Comparison of ENCODE assay signal across 14 cellular contexts in genomic region chr20:51797357-51798025, GRCh38. TPM values are rescaled to one million over a fixed set of nuclear protein-coding genes. Genes with fewer than 3 reads are reported as not detected.
DNase-seq lines count a peak whose midpoint lies in the region; ATAC-seq and TF ChIP-seq lines count a peak whose summit lies in the region.
"Had no signal": no experiment of that assay in that cellular context is flagged by ENCODE, and none has a peak within 500 bp of the region (broad histone marks: within the 10 kb centered on the region; RNA-seq: fewer than 3 reads in every experiment).

No MANE protein-coding gene starts in this region.

- intact Hi-C loops in left lung (cut with DNase I), result no loop called here

- no peaks in the 10 kb centered on the region for H3K9me3 ChIP-seq in HUES6 (ENCODE audit: control insufficient read depth, insufficient read depth, low read depth, low read length)
- H3K9me3 ChIP-seq in left lung, result no peaks in the 10 kb centered on the region
- H3K9me3 ChIP-seq: BLaER1, SJCRH30 had no signal

- peak; percentile 95 for DNase-seq in DMS114 treated with DMSO at 0.1 percent for 48 hours (lab: John Stamatoyannopoulos, UW; ENCODE audit: unreplicated experiment)
- DNase-seq in astrocyte of the hippocampus (ENCODE audit: low read depth, low spot score), result peak; percentile 18
- DNase-seq in left lung, result no peak
- no peak for DNase-seq in epidermal melanocyte (ENCODE audit: insufficient read length, low spot score)
- DNase-seq in GDM1 (lab: John Stamatoyannopoulos, UW), result no peak
- DNase-seq in NCI-H128 (lab: John Stamatoyannopoulos, UW; ENCODE audit: unreplicated experiment), result no peak
- no peak for DNase-seq in C1 segment of cervical spinal cord (lab: John Stamatoyannopoulos, UW)
- DNase-seq: NCI-H1092; SJCRH30; stimulated activated CD4-positive, alpha-beta T cell treated with anti-CD3 and anti-CD28 coated beads, Interleukin-4, amount 100 ng/mL, for 1 hour had no signal

- peaks cover 42% of the 10 kb centered on the region for H3K36me3 ChIP-seq in HUES6 (ENCODE audit: control insufficient read depth, insufficient read depth, low read length)
- no peaks in the 10 kb centered on the region for H3K36me3 ChIP-seq in left lung
- H3K36me3 ChIP-seq: BLaER1, SJCRH30 had no signal

- H3K27me3 ChIP-seq in HUES6 (ENCODE audit: control insufficient read depth, insufficient read depth, low read length) (no peaks in the 10 kb centered on the region), left lung (peaks cover 39 to 51% of the 10 kb centered on the region in 2 donors)
- H3K27me3 ChIP-seq: BLaER1 had no signal

- peak overlapping the region; percentile 74 for H3K4me3 ChIP-seq in HUES6 (ENCODE audit: low read depth, low read length)
- no peak overlapping the region for H3K4me3 ChIP-seq in left lung
- H3K4me3 ChIP-seq: BLaER1, coronary artery, SJCRH30 had no signal

- peak overlapping the region; percentile 99 for H3K27ac ChIP-seq in HUES6 (ENCODE audit: low read depth, low read length)
- H3K27ac ChIP-seq in left lung, result no peak overlapping the region
- H3K27ac ChIP-seq: BLaER1, coronary artery, SJCRH30 had no signal

- no peak for TF ChIP-seq CTCF in left lung (IDR thresholded peaks at IDR 0.05)

- H3K9ac ChIP-seq in HUES6 (ENCODE audit: low read length), result peak overlapping the region; percentile 69
- H3K9ac ChIP-seq: BLaER1 had no signal

- peak; percentile 7 for ATAC-seq in left lung
- ATAC-seq: stimulated activated effector memory CD8-positive, alpha-beta T cell treated with anti-CD3 and anti-CD28 coated beads, Interleukin-12 subunit alpha, Interleukin-12 subunit beta, amount 100 ng/mL, for 72 hours had no signal

- peaks cover 44% of the 10 kb centered on the region for H3K4me1 ChIP-seq in HUES6 (ENCODE audit: control insufficient read depth, insufficient read depth, low read length)
- peaks cover 13 to 31% of the 10 kb centered on the region in 2 donors for H3K4me1 ChIP-seq in left lung
- H3K4me1 ChIP-seq: SJCRH30 had no signal

RNA-seq across cellular contexts. Expression of gene SALL4, which starts 4.8 kb away (rescaled TPM):
- total RNA-seq in left lung, result under 1 TPM; 0.24 to 0.64 TPM
- total RNA-seq: SJCRH30 had no signal

RNA-seq across cellular contexts. Expression of gene ATP9A, which starts 29.3 kb away (rescaled TPM):
- total RNA-seq in left lung, result 10 to 100 TPM; 15.3 to 34.2 TPM

Comparison
In these comparisons a context has a peak if more than half of its experiments do, and no peak if none do; other contexts are left out.
1. DNase-seq: peak in DMS114 treated with DMSO at 0.1 percent for 48 hours (single experiment) and astrocyte of the hippocampus (single experiment); none in left lung (0 of 2), epidermal melanocyte (single experiment), GDM1 (single experiment), NCI-H128 (single experiment) and C1 segment of cervical spinal cord (0 of 14).